ENCODE assay signal across 1 cellular context in genomic region chr21:34510148-34511142, GRCh38.
TF ChIP-seq lines count a peak whose summit lies in the region.

No MANE protein-coding gene starts in this region.

TF ChIP-seq in HepG2, 621 proteins besides CTCF, POLR2A, EP300 and RAD21 (continued from another document and continues in another):
- TF ChIP-seq, protein P1, sequence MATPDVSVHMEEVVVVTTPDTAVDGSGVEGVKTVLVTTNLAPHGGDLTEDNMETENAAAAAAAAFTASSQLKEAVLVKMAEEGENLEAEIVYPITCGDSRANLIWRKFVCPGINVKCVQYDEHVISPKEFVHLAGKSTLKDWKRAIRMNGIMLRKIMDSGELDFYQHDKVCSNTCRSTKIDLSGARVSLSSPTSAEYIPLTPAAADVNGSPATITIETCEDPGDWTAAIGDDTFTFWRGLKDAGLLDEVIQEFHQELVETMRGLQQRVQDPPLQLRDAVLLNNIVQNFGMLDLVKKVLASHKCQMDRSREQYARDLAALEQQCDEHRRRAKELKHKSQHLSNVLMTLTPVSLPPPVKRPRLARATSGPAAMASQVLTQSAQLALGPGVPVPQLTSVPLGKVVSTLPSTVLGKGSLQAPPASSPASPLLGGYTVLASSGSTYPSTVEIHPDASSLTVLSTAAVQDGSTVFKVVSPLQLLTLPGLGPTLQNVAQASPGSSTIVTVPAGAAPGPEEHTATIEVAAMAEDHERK (CRISPR knock-in tag; IDR thresholded peaks at IDR 0.05; ENCODE audit: low read depth): no peak
- TF ChIP-seq ETV5 (CRISPR knock-in tag; IDR thresholded peaks at IDR 0.05; ENCODE audit: borderline replicate concordance) (0 out of 2 replicates have a peak, but pooled peaks have one; percentile 9), ZNF451 (CRISPR knock-in tag; IDR thresholded peaks at IDR 0.05) (no peak), AKAP8 (CRISPR knock-in tag; IDR thresholded peaks at IDR 0.05) (no peak), BCL6 (CRISPR knock-in tag; IDR thresholded peaks at IDR 0.05) (0 out of 2 replicates have a peak, but pooled peaks have one; percentile 36), HDAC2 (CRISPR knock-in tag; IDR thresholded peaks at IDR 0.05) (0 out of 2 replicates have a peak, but pooled peaks have one; percentile 15), ZNF326 (CRISPR knock-in tag; IDR thresholded peaks at IDR 0.05; ENCODE audit: borderline replicate concordance) (no peak), ZMYM4 (CRISPR knock-in tag; IDR thresholded peaks at IDR 0.05) (0 out of 2 replicates have a peak, but pooled peaks have one; percentile 13), ZNF3 (CRISPR knock-in tag; IDR thresholded peaks at IDR 0.05) (no peak), SALL1 (CRISPR knock-in tag; IDR thresholded peaks at IDR 0.05) (peak; percentile 83), XRCC5 (optimal IDR thresholded peaks at IDR 0.05; ENCODE audit: low read length) (peak; percentile 66), PHB2 (IDR thresholded peaks at IDR 0.05; ENCODE audit: partially characterized antibody) (no peak), HNRNPL (IDR thresholded peaks at IDR 0.05; ENCODE audit: low read depth, low read length) (no peak), ZNF335 (CRISPR knock-in tag; IDR thresholded peaks at IDR 0.05) (no peak), SPEN (CRISPR knock-in tag; IDR thresholded peaks at IDR 0.05; ENCODE audit: low read depth) (0 out of 2 replicates have a peak, but pooled peaks have one; percentile 28), ZNF296 (CRISPR knock-in tag; conservative IDR thresholded peaks at IDR 0.05) (no peak), ZNF256 (CRISPR knock-in tag; conservative IDR thresholded peaks at IDR 0.05) (no peak), JARID2 (CRISPR knock-in tag; IDR thresholded peaks at IDR 0.05; ENCODE audit: insufficient replicate concordance) (no peak), ZSCAN5A (CRISPR knock-in tag; IDR thresholded peaks at IDR 0.05; ENCODE audit: borderline replicate concordance) (0 out of 2 replicates have a peak, but pooled peaks have one; percentile 31), ZNF350 (CRISPR knock-in tag; IDR thresholded peaks at IDR 0.05; ENCODE audit: borderline replicate concordance, low read depth) (0 out of 2 replicates have a peak, but pooled peaks have one; percentile 25), RFX3 (CRISPR knock-in tag; IDR thresholded peaks at IDR 0.05) (no peak), SNAPC2 (CRISPR knock-in tag; IDR thresholded peaks at IDR 0.05) (no peak), THAP11 (CRISPR knock-in tag; IDR thresholded peaks at IDR 0.05) (peak; percentile 42; the same call in 1 of the 2 replicates), RXRA (CRISPR knock-in tag; IDR thresholded peaks at IDR 0.05) (0 out of 2 replicates have a peak, but pooled peaks have one; percentile 42), SIN3B (IDR thresholded peaks at IDR 0.05; ENCODE audit: low read length) (no peak), ZBTB26 (CRISPR knock-in tag; IDR thresholded peaks at IDR 0.05; ENCODE audit: borderline replicate concordance) (peak; percentile 51; the same call in 1 of the 2 replicates), ZNF768 (CRISPR knock-in tag; IDR thresholded peaks at IDR 0.05) (peak; percentile 35; the same call in 1 of the 2 replicates), TEAD3 (CRISPR knock-in tag; optimal IDR thresholded peaks at IDR 0.05; ENCODE audit: borderline replicate concordance) (peak; percentile 48), ZFP90 (CRISPR knock-in tag; IDR thresholded peaks at IDR 0.05; ENCODE audit: borderline replicate concordance) (no peak), ZNF781 (CRISPR knock-in tag; IDR thresholded peaks at IDR 0.05; ENCODE audit: borderline replicate concordance, not compliant biosample characterization) (no peak), TRIM24 (CRISPR knock-in tag; IDR thresholded peaks at IDR 0.05) (no peak), RARA (CRISPR knock-in tag; IDR thresholded peaks at IDR 0.05) (no peak), SCMH1 (CRISPR knock-in tag; IDR thresholded peaks at IDR 0.05; ENCODE audit: borderline replicate concordance) (no peak), NR2F2 (IDR thresholded peaks at IDR 0.05; ENCODE audit: borderline replicate concordance, low read depth) (no peak), ZNF607 (CRISPR knock-in tag; IDR thresholded peaks at IDR 0.05; ENCODE audit: borderline replicate concordance) (peak; percentile 50; the same call in 1 of the 2 replicates), ZNF414 (CRISPR knock-in tag; IDR thresholded peaks at IDR 0.05) (no peak)
- TF ChIP-seq, protein P2, sequence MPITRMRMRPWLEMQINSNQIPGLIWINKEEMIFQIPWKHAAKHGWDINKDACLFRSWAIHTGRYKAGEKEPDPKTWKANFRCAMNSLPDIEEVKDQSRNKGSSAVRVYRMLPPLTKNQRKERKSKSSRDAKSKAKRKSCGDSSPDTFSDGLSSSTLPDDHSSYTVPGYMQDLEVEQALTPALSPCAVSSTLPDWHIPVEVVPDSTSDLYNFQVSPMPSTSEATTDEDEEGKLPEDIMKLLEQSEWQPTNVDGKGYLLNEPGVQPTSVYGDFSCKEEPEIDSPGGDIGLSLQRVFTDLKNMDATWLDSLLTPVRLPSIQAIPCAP (CRISPR knock-in tag; IDR thresholded peaks at IDR 0.05; ENCODE audit: low read depth): no peak
- TF ChIP-seq, protein P3, sequence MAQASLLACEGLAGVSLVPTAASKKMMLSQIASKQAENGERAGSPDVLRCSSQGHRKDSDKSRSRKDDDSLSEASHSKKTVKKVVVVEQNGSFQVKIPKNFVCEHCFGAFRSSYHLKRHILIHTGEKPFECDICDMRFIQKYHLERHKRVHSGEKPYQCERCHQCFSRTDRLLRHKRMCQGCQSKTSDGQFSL (CRISPR knock-in tag; IDR thresholded peaks at IDR 0.05): no peak
- TF ChIP-seq, protein P4, sequence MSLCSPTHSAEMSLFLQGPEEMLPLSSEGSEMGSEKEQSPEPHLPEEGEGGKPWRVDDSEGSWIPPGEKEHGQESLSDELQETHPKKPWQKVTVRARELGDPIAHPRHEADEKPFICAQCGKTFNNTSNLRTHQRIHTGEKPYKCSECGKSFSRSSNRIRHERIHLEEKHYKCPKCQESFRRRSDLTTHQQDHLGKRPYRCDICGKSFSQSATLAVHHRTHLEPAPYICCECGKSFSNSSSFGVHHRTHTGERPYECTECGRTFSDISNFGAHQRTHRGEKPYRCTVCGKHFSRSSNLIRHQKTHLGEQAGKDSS (CRISPR knock-in tag; IDR thresholded peaks at IDR 0.05; ENCODE audit: borderline replicate concordance, low read depth): 0 out of 2 replicates have a peak, but pooled peaks have one; percentile 49
- TF ChIP-seq, protein P5, sequence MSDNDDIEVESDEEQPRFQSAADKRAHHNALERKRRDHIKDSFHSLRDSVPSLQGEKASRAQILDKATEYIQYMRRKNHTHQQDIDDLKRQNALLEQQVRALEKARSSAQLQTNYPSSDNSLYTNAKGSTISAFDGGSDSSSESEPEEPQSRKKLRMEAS (IDR thresholded peaks at IDR 0.05): peak; percentile 25; the same call in 1 of the 2 replicates
- TF ChIP-seq, protein P6, sequence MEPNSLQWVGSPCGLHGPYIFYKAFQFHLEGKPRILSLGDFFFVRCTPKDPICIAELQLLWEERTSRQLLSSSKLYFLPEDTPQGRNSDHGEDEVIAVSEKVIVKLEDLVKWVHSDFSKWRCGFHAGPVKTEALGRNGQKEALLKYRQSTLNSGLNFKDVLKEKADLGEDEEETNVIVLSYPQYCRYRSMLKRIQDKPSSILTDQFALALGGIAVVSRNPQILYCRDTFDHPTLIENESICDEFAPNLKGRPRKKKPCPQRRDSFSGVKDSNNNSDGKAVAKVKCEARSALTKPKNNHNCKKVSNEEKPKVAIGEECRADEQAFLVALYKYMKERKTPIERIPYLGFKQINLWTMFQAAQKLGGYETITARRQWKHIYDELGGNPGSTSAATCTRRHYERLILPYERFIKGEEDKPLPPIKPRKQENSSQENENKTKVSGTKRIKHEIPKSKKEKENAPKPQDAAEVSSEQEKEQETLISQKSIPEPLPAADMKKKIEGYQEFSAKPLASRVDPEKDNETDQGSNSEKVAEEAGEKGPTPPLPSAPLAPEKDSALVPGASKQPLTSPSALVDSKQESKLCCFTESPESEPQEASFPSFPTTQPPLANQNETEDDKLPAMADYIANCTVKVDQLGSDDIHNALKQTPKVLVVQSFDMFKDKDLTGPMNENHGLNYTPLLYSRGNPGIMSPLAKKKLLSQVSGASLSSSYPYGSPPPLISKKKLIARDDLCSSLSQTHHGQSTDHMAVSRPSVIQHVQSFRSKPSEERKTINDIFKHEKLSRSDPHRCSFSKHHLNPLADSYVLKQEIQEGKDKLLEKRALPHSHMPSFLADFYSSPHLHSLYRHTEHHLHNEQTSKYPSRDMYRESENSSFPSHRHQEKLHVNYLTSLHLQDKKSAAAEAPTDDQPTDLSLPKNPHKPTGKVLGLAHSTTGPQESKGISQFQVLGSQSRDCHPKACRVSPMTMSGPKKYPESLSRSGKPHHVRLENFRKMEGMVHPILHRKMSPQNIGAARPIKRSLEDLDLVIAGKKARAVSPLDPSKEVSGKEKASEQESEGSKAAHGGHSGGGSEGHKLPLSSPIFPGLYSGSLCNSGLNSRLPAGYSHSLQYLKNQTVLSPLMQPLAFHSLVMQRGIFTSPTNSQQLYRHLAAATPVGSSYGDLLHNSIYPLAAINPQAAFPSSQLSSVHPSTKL (CRISPR knock-in tag; IDR thresholded peaks at IDR 0.05): no peak
- TF ChIP-seq, protein P7, sequence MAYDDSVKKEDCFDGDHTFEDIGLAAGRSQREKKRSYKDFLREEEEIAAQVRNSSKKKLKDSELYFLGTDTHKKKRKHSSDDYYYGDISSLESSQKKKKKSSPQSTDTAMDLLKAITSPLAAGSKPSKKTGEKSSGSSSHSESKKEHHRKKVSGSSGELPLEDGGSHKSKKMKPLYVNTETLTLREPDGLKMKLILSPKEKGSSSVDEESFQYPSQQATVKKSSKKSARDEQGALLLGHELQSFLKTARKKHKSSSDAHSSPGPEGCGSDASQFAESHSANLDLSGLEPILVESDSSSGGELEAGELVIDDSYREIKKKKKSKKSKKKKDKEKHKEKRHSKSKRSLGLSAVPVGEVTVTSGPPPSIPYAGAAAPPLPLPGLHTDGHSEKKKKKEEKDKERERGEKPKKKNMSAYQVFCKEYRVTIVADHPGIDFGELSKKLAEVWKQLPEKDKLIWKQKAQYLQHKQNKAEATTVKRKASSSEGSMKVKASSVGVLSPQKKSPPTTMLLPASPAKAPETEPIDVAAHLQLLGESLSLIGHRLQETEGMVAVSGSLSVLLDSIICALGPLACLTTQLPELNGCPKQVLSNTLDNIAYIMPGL (CRISPR knock-in tag; IDR thresholded peaks at IDR 0.05; ENCODE audit: borderline replicate concordance in 1 of 2, low read depth in 1 of 2): peak; percentile 60 to 63; a peak in 2 of 4 replicates
- TF ChIP-seq, protein P8, sequence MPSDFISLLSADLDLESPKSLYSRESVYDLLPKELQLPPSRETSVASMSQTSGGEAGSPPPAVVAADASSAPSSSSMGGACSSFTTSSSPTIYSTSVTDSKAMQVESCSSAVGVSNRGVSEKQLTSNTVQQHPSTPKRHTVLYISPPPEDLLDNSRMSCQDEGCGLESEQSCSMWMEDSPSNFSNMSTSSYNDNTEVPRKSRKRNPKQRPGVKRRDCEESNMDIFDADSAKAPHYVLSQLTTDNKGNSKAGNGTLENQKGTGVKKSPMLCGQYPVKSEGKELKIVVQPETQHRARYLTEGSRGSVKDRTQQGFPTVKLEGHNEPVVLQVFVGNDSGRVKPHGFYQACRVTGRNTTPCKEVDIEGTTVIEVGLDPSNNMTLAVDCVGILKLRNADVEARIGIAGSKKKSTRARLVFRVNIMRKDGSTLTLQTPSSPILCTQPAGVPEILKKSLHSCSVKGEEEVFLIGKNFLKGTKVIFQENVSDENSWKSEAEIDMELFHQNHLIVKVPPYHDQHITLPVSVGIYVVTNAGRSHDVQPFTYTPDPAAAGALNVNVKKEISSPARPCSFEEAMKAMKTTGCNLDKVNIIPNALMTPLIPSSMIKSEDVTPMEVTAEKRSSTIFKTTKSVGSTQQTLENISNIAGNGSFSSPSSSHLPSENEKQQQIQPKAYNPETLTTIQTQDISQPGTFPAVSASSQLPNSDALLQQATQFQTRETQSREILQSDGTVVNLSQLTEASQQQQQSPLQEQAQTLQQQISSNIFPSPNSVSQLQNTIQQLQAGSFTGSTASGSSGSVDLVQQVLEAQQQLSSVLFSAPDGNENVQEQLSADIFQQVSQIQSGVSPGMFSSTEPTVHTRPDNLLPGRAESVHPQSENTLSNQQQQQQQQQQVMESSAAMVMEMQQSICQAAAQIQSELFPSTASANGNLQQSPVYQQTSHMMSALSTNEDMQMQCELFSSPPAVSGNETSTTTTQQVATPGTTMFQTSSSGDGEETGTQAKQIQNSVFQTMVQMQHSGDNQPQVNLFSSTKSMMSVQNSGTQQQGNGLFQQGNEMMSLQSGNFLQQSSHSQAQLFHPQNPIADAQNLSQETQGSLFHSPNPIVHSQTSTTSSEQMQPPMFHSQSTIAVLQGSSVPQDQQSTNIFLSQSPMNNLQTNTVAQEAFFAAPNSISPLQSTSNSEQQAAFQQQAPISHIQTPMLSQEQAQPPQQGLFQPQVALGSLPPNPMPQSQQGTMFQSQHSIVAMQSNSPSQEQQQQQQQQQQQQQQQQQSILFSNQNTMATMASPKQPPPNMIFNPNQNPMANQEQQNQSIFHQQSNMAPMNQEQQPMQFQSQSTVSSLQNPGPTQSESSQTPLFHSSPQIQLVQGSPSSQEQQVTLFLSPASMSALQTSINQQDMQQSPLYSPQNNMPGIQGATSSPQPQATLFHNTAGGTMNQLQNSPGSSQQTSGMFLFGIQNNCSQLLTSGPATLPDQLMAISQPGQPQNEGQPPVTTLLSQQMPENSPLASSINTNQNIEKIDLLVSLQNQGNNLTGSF (CRISPR knock-in tag; IDR thresholded peaks at IDR 0.05): no peak
- TF ChIP-seq, protein P9, sequence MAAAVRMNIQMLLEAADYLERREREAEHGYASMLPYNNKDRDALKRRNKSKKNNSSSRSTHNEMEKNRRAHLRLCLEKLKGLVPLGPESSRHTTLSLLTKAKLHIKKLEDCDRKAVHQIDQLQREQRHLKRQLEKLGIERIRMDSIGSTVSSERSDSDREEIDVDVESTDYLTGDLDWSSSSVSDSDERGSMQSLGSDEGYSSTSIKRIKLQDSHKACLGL (CRISPR knock-in tag; IDR thresholded peaks at IDR 0.05): no peak
